In the genomic region with DNA sequence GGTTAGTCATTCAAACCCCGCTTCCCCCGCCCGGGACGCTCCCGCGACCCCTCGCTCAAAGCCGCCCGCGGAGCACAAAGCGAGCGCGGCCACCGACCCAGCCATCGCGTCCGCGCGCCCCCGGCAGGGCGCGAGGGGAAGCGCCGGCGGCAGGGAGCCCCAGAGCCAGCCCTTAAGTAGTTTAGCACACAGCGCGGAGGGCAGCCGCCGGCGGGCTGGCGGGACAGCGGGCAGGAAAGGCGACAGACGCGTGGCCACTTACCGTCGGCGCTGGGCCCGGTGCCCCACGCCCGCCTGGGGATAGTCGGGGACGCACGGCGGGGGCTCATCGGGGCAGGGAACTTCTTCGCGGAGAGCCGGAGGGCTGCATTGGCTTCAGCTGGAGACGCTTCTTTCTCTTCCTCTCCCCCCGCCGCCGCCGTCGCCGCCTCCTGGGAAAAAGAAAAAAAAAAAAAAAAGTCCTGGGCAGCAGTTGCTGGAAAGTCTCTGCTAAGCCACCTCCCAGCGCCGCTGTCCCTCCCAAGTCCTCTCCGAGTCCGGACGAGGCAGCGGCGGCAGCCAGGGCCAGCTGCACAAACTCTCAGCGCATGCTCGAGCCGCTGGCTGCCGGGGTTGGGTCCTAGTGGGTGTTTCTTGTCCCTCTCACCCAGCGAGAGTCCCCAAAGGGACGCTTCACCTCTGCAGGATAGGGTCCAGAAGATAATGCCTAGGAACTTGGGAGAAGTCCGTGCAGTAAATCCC, we compare ENCODE assay signal across 8 cellular contexts. TPM values are rescaled to one million over a fixed set of nuclear protein-coding genes. Genes with fewer than 3 reads are reported as not detected.
DNase-seq lines count a peak whose midpoint lies in the region; ATAC-seq and TF ChIP-seq lines count a peak whose summit lies in the region.

A gene with protein sequence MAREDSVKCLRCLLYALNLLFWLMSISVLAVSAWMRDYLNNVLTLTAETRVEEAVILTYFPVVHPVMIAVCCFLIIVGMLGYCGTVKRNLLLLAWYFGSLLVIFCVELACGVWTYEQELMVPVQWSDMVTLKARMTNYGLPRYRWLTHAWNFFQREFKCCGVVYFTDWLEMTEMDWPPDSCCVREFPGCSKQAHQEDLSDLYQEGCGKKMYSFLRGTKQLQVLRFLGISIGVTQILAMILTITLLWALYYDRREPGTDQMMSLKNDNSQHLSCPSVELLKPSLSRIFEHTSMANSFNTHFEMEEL (minus strand): TSS at position 587 of the 741 bp plus-strand sequence. CDS start 1,381 bp downstream, outside the sequence.

- peak in 1 of 3 donors; percentile 30 for TF ChIP-seq CTCF in breast epithelium (IDR thresholded peaks at IDR 0.05)

- H3K9me3 ChIP-seq in breast epithelium: no peaks in the 10 kb centered on the region
- H3K9me3 ChIP-seq in iPS-18a (ENCODE audit: control insufficient read depth, low read depth, low read length): no peaks in the 10 kb centered on the region

- H3K36me3 ChIP-seq in breast epithelium (no peaks in the 10 kb centered on the region), iPS-18a (ENCODE audit: control insufficient read depth, low read depth, low read length) (no peaks in the 10 kb centered on the region)

- ATAC-seq in HG02870 (IDR thresholded peaks at IDR 0.05; ENCODE audit: unreplicated experiment) (peak; percentile 88), sciatic nerve (peak; percentile 92)

- H3K9ac ChIP-seq in iPS-18a (ENCODE audit: low read length): peak within 1 kb of the TSS; percentile 66

- H3K27me3 ChIP-seq in breast epithelium (no peaks in the 10 kb centered on the region), iPS-18a (ENCODE audit: control insufficient read depth, insufficient read depth, low read length) (peaks cover 6% of the 10 kb centered on the region)

- H3K27ac ChIP-seq in breast epithelium (peak within 1 kb of the TSS; percentile 62 to 74), iPS-18a (ENCODE audit: low read length) (no peak within 1 kb of the TSS)

- intact Hi-C loops in breast epithelium (cut with DNase I; ENCODE audit: low total_unique reads): no loop called here
- intact Hi-C loops in sciatic nerve (cut with DNase I): no loop called here

- peak within 1 kb of the TSS; percentile 64 to 76 (median 68) for H3K4me3 ChIP-seq in breast epithelium
- peak within 1 kb of the TSS; percentile 88 for H3K4me3 ChIP-seq in iPS-18a (ENCODE audit: low read length)

- H3K4me1 ChIP-seq in breast epithelium (no peaks in the 10 kb centered on the region), iPS-18a (ENCODE audit: control insufficient read depth, low read depth, low read length) (peaks cover 9% of the 10 kb centered on the region)

- TF ChIP-seq POLR2A in breast epithelium (IDR thresholded peaks at IDR 0.05): no peak

- peak; percentile 17 for DNase-seq in NOMO-1 treated with DMSO at 0.1 percent for 48 hours (lab: John Stamatoyannopoulos, UW; ENCODE audit: unreplicated experiment)
- no peak for DNase-seq in NOMO-1 treated with dmso at 0.1 percent for 144 hours (lab: John Stamatoyannopoulos, UW; ENCODE audit: unreplicated experiment)
- DNase-seq in NCI-H128 (lab: John Stamatoyannopoulos, UW; ENCODE audit: unreplicated experiment): peak; percentile 36
- peak; percentile 41 for DNase-seq in T1000 (lab: John Stamatoyannopoulos, UW)
- peak; percentile 60 to 73 for DNase-seq in breast epithelium (ENCODE audit: low spot score in 2 of 2)
- peak; percentile 83 for DNase-seq in sciatic nerve (ENCODE audit: low spot score)

RNA-seq across cellular contexts. Expression of the gene that starts here (rescaled TPM):
- total RNA-seq in breast epithelium (10 to 100 TPM in 1 of 3 donors, 1 to 10 TPM in 2; 6.6 to 11.3 (median 9.2) TPM), sciatic nerve (7.6 TPM)
